19 cellular contexts compared by ENCODE assay signal in genomic region chr7:102075553-102076135, GRCh38.
DNase-seq lines count a peak whose midpoint lies in the region; ATAC-seq, FAIRE-seq and TF ChIP-seq lines count a peak whose summit lies in the region.
"Had no signal": no experiment of that assay in that cellular context is flagged by ENCODE, and none has a peak within 500 bp of the region (broad histone marks: within the 10 kb centered on the region; RNA-seq: fewer than 3 reads in every experiment).

No MANE protein-coding gene starts in this region.

- H3K79me2 ChIP-seq in astrocyte (ENCODE audit: insufficient read depth, low read length) (peaks cover 3% of the 10 kb centered on the region), mammary epithelial cell (ENCODE audit: insufficient read depth, low read length) (no peaks in the 10 kb centered on the region)

- H3K9me3 ChIP-seq in heart right ventricle (peaks cover 0 to 11% (median 0%) of the 10 kb centered on the region in 11 donors), astrocyte (ENCODE audit: insufficient read depth, low read depth, low read length) (no peaks in the 10 kb centered on the region), mucosa of descending colon (peaks cover 6% of the 10 kb centered on the region), mammary epithelial cell (replicated peaks; ENCODE audit: insufficient read depth, low read length) (no peaks in the 10 kb centered on the region)

- H3K4me2 ChIP-seq in astrocyte (ENCODE audit: low read length) = no peak overlapping the region
- H3K4me2 ChIP-seq in mammary epithelial cell (ENCODE audit: insufficient read depth, low read depth, low read length) = no peak overlapping the region
- H3K4me2 ChIP-seq: A549 had no signal

- ATAC-seq in heart right ventricle (no peak), mucosa of descending colon (peak; percentile 32), GM21515 (IDR thresholded peaks at IDR 0.05; ENCODE audit: unreplicated experiment) (no peak)
- ATAC-seq: A549 had no signal

- H3K36me3 ChIP-seq in heart right ventricle (peaks cover 0 to 32% (median 19%) of the 10 kb centered on the region in 9 donors), astrocyte (ENCODE audit: insufficient read depth, low read length) (peaks cover 4% of the 10 kb centered on the region), mucosa of descending colon (ENCODE audit: low read depth) (no peaks in the 10 kb centered on the region), mammary epithelial cell (ENCODE audit: insufficient read depth, low read length) (no peaks in the 10 kb centered on the region)

- WGBS in heart right ventricle, 2 donors = 97 to 98% methylated on average over 11 of the region's 11 CpGs
- 95% methylated on average over 5 of the region's 11 CpGs for WGBS in mammary epithelial cell (ENCODE audit: low coverage, missing lambda C conversion rate)

- H3K4me3 Mint-ChIP-seq in astrocyte (ENCODE audit: unreplicated experiment) = no peak overlapping the region
- H3K4me3 Mint-ChIP-seq: CD4-positive, alpha-beta memory T cell had no signal

- peaks cover 11% of the 10 kb centered on the region for H3K4me1 Mint-ChIP-seq in astrocyte (ENCODE audit: low read depth, unreplicated experiment)

- H3K27me3 ChIP-seq in heart right ventricle (no peaks in the 10 kb centered on the region), astrocyte (ENCODE audit: insufficient read depth, low read length) (no peaks in the 10 kb centered on the region), mammary epithelial cell (ENCODE audit: insufficient read depth, low read length) (no peaks in the 10 kb centered on the region)

- H3K4me3 ChIP-seq in heart right ventricle (no peak overlapping the region), astrocyte (ENCODE audit: insufficient read depth, low read depth, low read length) (no peak overlapping the region), mucosa of descending colon (no peak overlapping the region), mammary epithelial cell (replicated peaks in 1 of 3; ENCODE audit: insufficient read depth in 1 of 3, low read depth in 2 of 3, low read length in 3 of 3) (no peak overlapping the region)
- H3K4me3 ChIP-seq: A549 had no signal

- dilution Hi-C loops in mammary epithelial cell (cut with HindIII; ENCODE audit: low sequenced_read_pairs) = no loop called here

- DNase-seq in cardiac septum (ENCODE audit: low spot score) = peak; percentile 43
- no peak for DNase-seq in heart right ventricle
- DNase-seq in astrocyte (ENCODE audit: low read depth) = no peak
- no peak for DNase-seq in mucosa of descending colon
- no peak for DNase-seq in mammary epithelial cell
- DNase-seq in NCI-H1092 treated with DMSO at 0.1 percent for 48 hours (lab: John Stamatoyannopoulos, UW) = no peak
- DNase-seq: AML-193; CD4-positive, alpha-beta memory T cell; DMS153; DMS79; GDM1; HCEC 1CT had no signal

- TF ChIP-seq CTCF in heart right ventricle (IDR thresholded peaks at IDR 0.05) (no peak), astrocyte (IDR thresholded peaks at IDR 0.05; ENCODE audit: insufficient read depth, low read depth, low read length) (no peak), mucosa of descending colon (IDR thresholded peaks at IDR 0.05) (no peak), mammary epithelial cell (conservative IDR thresholded peaks at IDR 0.05 in 1 of 2, IDR thresholded peaks at IDR 0.05 in 1 of 2; ENCODE audit: extremely low read depth in 1 of 2, insufficient read depth in 1 of 2, low read depth in 1 of 2, low read length in 2 of 2) (no peak)

- peak overlapping the region; percentile 41 for H3K27ac Mint-ChIP-seq in astrocyte (ENCODE audit: unreplicated experiment)
- H3K27ac Mint-ChIP-seq: CD4-positive, alpha-beta memory T cell had no signal

- H3K9me3 Mint-ChIP-seq in astrocyte (ENCODE audit: unreplicated experiment) = peaks cover 5% of the 10 kb centered on the region

- H3K27ac ChIP-seq in heart right ventricle (no peak overlapping the region), astrocyte (ENCODE audit: low read depth, low read length) (no peak overlapping the region), mammary epithelial cell (ENCODE audit: insufficient read depth, low read depth, low read length) (no peak overlapping the region)
- H3K27ac ChIP-seq: 22Rv1, A549, C4-2B, HL-60 had no signal

- no peak for FAIRE-seq in astrocyte (lab: Jason Lieb, UNC)
- FAIRE-seq: A549, GM12892, GM18507 had no signal

- H4K20me1 ChIP-seq in astrocyte (ENCODE audit: insufficient read depth, low read length) (peaks cover 12% of the 10 kb centered on the region), mammary epithelial cell (ENCODE audit: insufficient read depth, low read length) (no peaks in the 10 kb centered on the region)

- H2AFZ ChIP-seq in astrocyte (ENCODE audit: low read depth, low read length) (no peak overlapping the region), mammary epithelial cell (ENCODE audit: low read depth, low read length) (no peak overlapping the region)

- H3K27me3 Mint-ChIP-seq in astrocyte (ENCODE audit: low read depth, unreplicated experiment) = no peaks in the 10 kb centered on the region
- H3K27me3 Mint-ChIP-seq: CD4-positive, alpha-beta memory T cell had no signal

- in situ Hi-C loops in mammary epithelial cell (cut with MboI; ENCODE audit: low sequenced_read_pairs in 2 of 2) = no loop called here

- CTCF ChIA-PET in mammary epithelial cell (lab: Charles Lee; ENCODE audit: low non-redundant PET) = no interaction called here

- no TSS peak for BruUV-seq in mammary epithelial cell (replicated peaks; lab: Mats Ljungman, UMichigan)

- H3K36me3 Mint-ChIP-seq in astrocyte (ENCODE audit: low read depth, unreplicated experiment) = peaks cover 26% of the 10 kb centered on the region

- H3K9ac ChIP-seq in astrocyte (ENCODE audit: low read length) (no peak overlapping the region), mammary epithelial cell (ENCODE audit: insufficient read depth, low read length) (no peak overlapping the region)

- intact Hi-C loops in cardiac septum (cut with DNase I) = no loop called here
- intact Hi-C loops in heart right ventricle (cut with DNase I) = no loop called here
- intact Hi-C loops in mucosa of descending colon (cut with DNase I, micrococcal nuclease) = no loop called here
- intact Hi-C loops in mammary epithelial cell (cut with micrococcal nuclease) = no loop called here

- H3K4me1 ChIP-seq in heart right ventricle (peaks cover 0 to 33% (median 9%) of the 10 kb centered on the region in 9 donors), astrocyte (ENCODE audit: insufficient read depth, low read length) (peaks cover 5% of the 10 kb centered on the region), mucosa of descending colon (ENCODE audit: low read depth) (no peaks in the 10 kb centered on the region), mammary epithelial cell (ENCODE audit: insufficient read depth, low read length) (no peaks in the 10 kb centered on the region)
